ENCODE assay signal across 22 cellular contexts in genomic region chr10:73226663-73227062, GRCh38.
"Had no signal": no experiment of that assay in that cellular context is flagged by ENCODE, and none has a peak within 500 bp of the region (broad histone marks: within the 10 kb centered on the region; RNA-seq: fewer than 3 reads in every experiment).

No MANE protein-coding gene starts in this region.

- ATAC-seq: foreskin keratinocyte, heart right ventricle, left cardiac atrium, left lung, left ventricle myocardium superior, lower lobe of right lung, mucosa of descending colon had no signal

- H3K27ac ChIP-seq: coronary artery, dorsolateral prefrontal cortex, esophagus muscularis mucosa, foreskin keratinocyte, heart right ventricle, left lung, lower lobe of right lung had no signal

- H3K4me1 ChIP-seq: esophagus muscularis mucosa, foreskin keratinocyte, left lung, lower lobe of right lung had no signal

- FAIRE-seq: colon, endothelial cell of umbilical vein, frontal cortex, islet of Langerhans, keratinocyte had no signal

- DNase-seq: dermis blood vessel endothelial cell; dorsolateral prefrontal cortex; effector CD4-positive, alpha-beta T cell; effector memory CD4-positive, alpha-beta T cell; foreskin keratinocyte; glutamatergic neuron; head of caudate nucleus; heart right ventricle; hippocampal formation; left cardiac atrium; left lung; left ventricle myocardium superior; mesenchymal stem cell; mucosa of descending colon had no signal

- H3K27me3 ChIP-seq: dorsolateral prefrontal cortex, esophagus muscularis mucosa, foreskin keratinocyte, heart right ventricle, left lung had no signal

- H3K9me3 ChIP-seq: esophagus muscularis mucosa, heart right ventricle, left lung, lower lobe of right lung, mucosa of descending colon had no signal

- H3K4me3 ChIP-seq: coronary artery, dorsolateral prefrontal cortex, esophagus muscularis mucosa, heart right ventricle, left lung, lower lobe of right lung, mucosa of descending colon had no signal
